In the genomic region with DNA sequence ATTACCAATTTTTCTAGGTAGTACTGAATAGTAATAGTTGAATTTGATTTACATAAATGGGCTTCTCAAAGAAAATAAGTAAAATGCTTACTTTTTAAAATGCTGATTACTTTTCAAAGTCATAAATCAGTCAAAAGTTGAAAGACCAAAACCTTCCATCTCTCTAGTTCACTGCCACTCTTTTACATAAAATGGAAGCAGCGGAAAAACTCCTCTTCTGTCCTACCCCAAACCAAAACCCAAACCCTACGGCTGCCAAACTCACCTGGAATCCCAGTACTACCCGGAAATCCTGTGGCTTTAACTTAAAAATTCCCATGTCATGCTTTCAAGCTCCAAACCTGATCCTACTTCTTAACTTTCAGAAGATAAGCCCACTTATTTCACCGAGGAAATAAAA, we compare ENCODE assay signal across 16 cellular contexts.
A peak's percentile ranks its signal among the peaks of the same experiment; 100 is the strongest.
DNase-seq lines count a peak whose midpoint lies in the region; ATAC-seq and TF ChIP-seq lines count a peak whose summit lies in the region.
"Had no signal": no experiment of that assay in that cellular context is flagged by ENCODE, and none has a peak within 500 bp of the region (broad histone marks: within the 10 kb centered on the region; RNA-seq: fewer than 3 reads in every experiment).

No MANE protein-coding gene starts in this region.

- peak; percentile 53 for ATAC-seq in mucosa of descending colon
- ATAC-seq in GM21717 (IDR thresholded peaks at IDR 0.05; ENCODE audit: unreplicated experiment): no peak

- H3K36me3 Mint-ChIP-seq in Calu3 (ENCODE audit: insufficient read depth, unreplicated experiment): peaks cover 7% of the 10 kb centered on the region

- H3K27me3 ChIP-seq in colonic mucosa (no peaks in the 10 kb centered on the region), stomach (no peaks in the 10 kb centered on the region)
- H3K27me3 ChIP-seq: MG63 had no signal

- peak overlapping the region; percentile 50 for H3K4me3 Mint-ChIP-seq in Calu3 (ENCODE audit: low read depth, unreplicated experiment)
- H3K4me3 Mint-ChIP-seq: H9, HFFc6 had no signal

- H3K9me3 Mint-ChIP-seq in Calu3 (ENCODE audit: low read depth, unreplicated experiment): peaks cover 3% of the 10 kb centered on the region
- H3K9me3 Mint-ChIP-seq: H9, HFFc6 had no signal

- no peak for DNase-seq in Calu3
- DNase-seq in colonic mucosa: no peak
- DNase-seq in mucosa of descending colon: no peak
- no peak for DNase-seq in stomach
- DNase-seq in SIG-M5 (lab: John Stamatoyannopoulos, UW): no peak
- no peak for DNase-seq in occipital lobe (lab: John Stamatoyannopoulos, UW)
- DNase-seq: GM23248, H9, HFFc6, KG1, MG63, NCI-H2029, NCI-H446 treated with DMSO at 0.1 percent for 48 hours, NCI-H526 treated with DMSO at 0.1 percent for 48 hours, SK-N-SH had no signal

- H3K36me3 ChIP-seq in colonic mucosa (no peaks in the 10 kb centered on the region), mucosa of descending colon (ENCODE audit: low read depth) (no peaks in the 10 kb centered on the region), stomach (no peaks in the 10 kb centered on the region)
- H3K36me3 ChIP-seq: MG63 had no signal

- 37 to 51% (median 49%) methylated on average over 4 of the region's 4 CpGs for WGBS in stomach, 5 donors

- H3K4me1 ChIP-seq in colonic mucosa: no peaks in the 10 kb centered on the region
- no peaks in the 10 kb centered on the region for H3K4me1 ChIP-seq in mucosa of descending colon (ENCODE audit: low read depth)
- H3K4me1 ChIP-seq in stomach: peaks cover 11 to 16% (median 16%) of the 10 kb centered on the region in 4 donors

- H3K27ac ChIP-seq in colonic mucosa: peak overlapping the region; percentile 60
- H3K27ac ChIP-seq in stomach: peak overlapping the region; percentile 38 to 78 (median 65)
- H3K27ac ChIP-seq: GM23248 had no signal

- no peak for TF ChIP-seq POLR2A in stomach (IDR thresholded peaks at IDR 0.05)

- no peak for TF ChIP-seq EP300 in stomach (IDR thresholded peaks at IDR 0.05)

- peaks cover 42% of the 10 kb centered on the region for H3K4me1 Mint-ChIP-seq in Calu3 (ENCODE audit: low read depth, unreplicated experiment)

- TF ChIP-seq CTCF in Calu3 (IDR thresholded peaks at IDR 0.05; ENCODE audit: unreplicated experiment): no peak
- no peak for TF ChIP-seq CTCF in colonic mucosa (IDR thresholded peaks at IDR 0.05)
- no peak for TF ChIP-seq CTCF in mucosa of descending colon (IDR thresholded peaks at IDR 0.05)
- TF ChIP-seq CTCF in stomach (IDR thresholded peaks at IDR 0.05): no peak

- no peaks in the 10 kb centered on the region for H3K27me3 Mint-ChIP-seq in Calu3 (ENCODE audit: unreplicated experiment)

- intact Hi-C loops in Calu3 (cut with micrococcal nuclease; ENCODE audit: unreplicated experiment): loop anchor here (1.0 kb wide), 1 partner anchor 19 kb away; no protein-coding TSS in a partner anchor
- intact Hi-C loops in colonic mucosa (cut with DNase I): no loop called here
- intact Hi-C loops in mucosa of descending colon (cut with DNase I, micrococcal nuclease): no loop called here
- intact Hi-C loops in stomach (cut with DNase I; ENCODE audit: low total_unique reads): no loop called here

- H3K9ac ChIP-seq in colonic mucosa (ENCODE audit: low read depth in 2 of 2, low read length in 2 of 2): peak overlapping the region in 1 of 2 donors; percentile 36
- H3K9ac ChIP-seq: GM23248, SK-N-SH had no signal

- peak overlapping the region; percentile 75 for H3K27ac Mint-ChIP-seq in Calu3 (ENCODE audit: unreplicated experiment)
- H3K27ac Mint-ChIP-seq: H9, HFFc6 had no signal

- H3K9me3 ChIP-seq in colonic mucosa (no peaks in the 10 kb centered on the region), mucosa of descending colon (no peaks in the 10 kb centered on the region), stomach (no peaks in the 10 kb centered on the region)
- H3K9me3 ChIP-seq: MG63, SK-N-SH had no signal

- no TSS peak for BruUV-seq in Calu3 (replicated peaks; lab: Mats Ljungman, UMichigan)

- peak overlapping the region; percentile 4 for H3K4me3 ChIP-seq in colonic mucosa
- no peak overlapping the region for H3K4me3 ChIP-seq in mucosa of descending colon
- H3K4me3 ChIP-seq in stomach: peak overlapping the region in 2 of 4 donors; percentile 5 to 25
- H3K4me3 ChIP-seq: GM23248, MG63 had no signal

- CTCF ChIA-PET in Calu3 (lab: Charles Lee): interaction anchor here (0.7 kb wide), 1 partner anchor 8 kb away, joined by 3 read pairs; no protein-coding TSS in a partner anchor
